Comparison of ENCODE assay signal across 23 cellular contexts in the genomic region with DNA sequence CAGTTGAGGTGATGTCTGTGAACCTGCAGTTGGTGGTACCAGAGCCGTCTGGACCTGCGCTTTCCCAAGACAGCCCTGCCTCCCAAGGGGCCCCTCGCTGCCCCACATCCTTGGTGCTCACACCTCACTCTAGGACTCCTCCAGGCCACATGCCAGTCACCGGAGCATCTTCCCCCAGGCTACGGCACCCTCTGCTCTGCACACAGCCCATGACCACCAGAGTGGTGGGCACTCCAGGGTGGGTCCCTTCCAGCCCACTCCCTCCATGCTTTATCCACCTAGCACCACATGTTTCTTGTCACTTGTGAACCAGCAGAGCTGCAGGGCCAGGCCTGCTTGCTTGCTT.
DNase-seq lines count a peak whose midpoint lies in the region; ATAC-seq, FAIRE-seq and TF ChIP-seq lines count a peak whose summit lies in the region.
"Had no signal": no experiment of that assay in that cellular context is flagged by ENCODE, and none has a peak within 500 bp of the region (broad histone marks: within the 10 kb centered on the region; RNA-seq: fewer than 3 reads in every experiment).

No MANE protein-coding gene starts in this region.

- H2BK15ac ChIP-seq in H9 (ENCODE audit: low read depth, low read length) (no peak overlapping the region), H1 (ENCODE audit: low read length) (no peak overlapping the region)

- TF ChIP-seq CTCF in activated CD8-positive, alpha-beta T cell treated with anti-CD3 and anti-CD28 coated beads for 36 hours (IDR thresholded peaks at IDR 0.05), result no peak
- TF ChIP-seq CTCF in H9 (conservative IDR thresholded peaks at IDR 0.05) (no peak), H1 (IDR thresholded peaks at IDR 0.05; ENCODE audit: control extremely low read depth in 1 of 3, insufficient read depth in 1 of 3, low read depth in 1 of 3, low read length in 3 of 3) (no peak), neural progenitor cell (IDR thresholded peaks at IDR 0.05) (no peak), Peyer's patch (IDR thresholded peaks at IDR 0.05) (no peak), GM13977 (IDR thresholded peaks at IDR 0.05; ENCODE audit: extremely low read depth, insufficient read depth, missing control alignments) (no peak)

- H3K4me1 Mint-ChIP-seq in activated CD8-positive, alpha-beta T cell treated with anti-CD3 and anti-CD28 coated beads, Interleukin-2, amount 10 ng/mL, durations not matched to agents 7 days and 5 days (ENCODE audit: low read depth), result no peaks in the 10 kb centered on the region
- no peaks in the 10 kb centered on the region for H3K4me1 Mint-ChIP-seq in activated CD8-positive, alpha-beta T cell treated with anti-CD3 and anti-CD28 coated beads for 36 hours (ENCODE audit: low read depth)
- H3K4me1 Mint-ChIP-seq in H9, result peaks cover 5 to 8% of the 10 kb centered on the region in 2 experiments; a peak in 3 of 4 replicates
- peaks cover 13% of the 10 kb centered on the region for H3K4me1 Mint-ChIP-seq in neural progenitor cell
- H3K4me1 Mint-ChIP-seq: B cell; CD4-positive, CD25-positive, alpha-beta regulatory T cell had no signal

- H3K9me3 ChIP-seq in H9 (ENCODE audit: control insufficient read depth, low read depth, low read length), result no peaks in the 10 kb centered on the region
- no peaks in the 10 kb centered on the region for H3K9me3 ChIP-seq in H1 (ENCODE audit: insufficient read depth in 2 of 2, low read depth in 1 of 2, low read length in 1 of 2)
- H3K9me3 ChIP-seq in neural progenitor cell (ENCODE audit: low read depth), result no peaks in the 10 kb centered on the region
- H3K9me3 ChIP-seq in Peyer's patch, result no peaks in the 10 kb centered on the region
- H3K9me3 ChIP-seq: HAP-1, SJSA1 had no signal

- H3T11ph ChIP-seq in H9 (ENCODE audit: low read length), result no peak overlapping the region

- no peak overlapping the region for H4K5ac ChIP-seq in H9 (ENCODE audit: insufficient read length, low read depth, low read length)
- H4K5ac ChIP-seq in H1 (ENCODE audit: insufficient read length, low read depth, low read length), result no peak overlapping the region

- no peaks in the 10 kb centered on the region for H3K9me3 Mint-ChIP-seq in activated CD8-positive, alpha-beta T cell treated with anti-CD3 and anti-CD28 coated beads, Interleukin-2, amount 10 ng/mL, durations not matched to agents 7 days and 5 days (ENCODE audit: insufficient read depth)
- no peaks in the 10 kb centered on the region for H3K9me3 Mint-ChIP-seq in activated CD8-positive, alpha-beta T cell treated with anti-CD3 and anti-CD28 coated beads for 36 hours
- H3K9me3 Mint-ChIP-seq in H9 (no peaks in the 10 kb centered on the region; a peak in 1 of 5 replicates), neural progenitor cell (no peaks in the 10 kb centered on the region)
- H3K9me3 Mint-ChIP-seq: CD4-positive, CD25-positive, alpha-beta regulatory T cell; IgD-negative memory B cell had no signal

- H3K18ac ChIP-seq in H9 (ENCODE audit: insufficient read length, low read depth, low read length) (no peak overlapping the region), H1 (ENCODE audit: extremely low read depth, low read length) (no peak overlapping the region)

- no peak overlapping the region for H3K4me3 Mint-ChIP-seq in activated CD8-positive, alpha-beta T cell treated with anti-CD3 and anti-CD28 coated beads, Interleukin-2, amount 10 ng/mL, durations not matched to agents 7 days and 5 days
- no peak overlapping the region for H3K4me3 Mint-ChIP-seq in activated CD8-positive, alpha-beta T cell treated with anti-CD3 and anti-CD28 coated beads for 36 hours
- H3K4me3 Mint-ChIP-seq in H9 (no peak overlapping the region), neural progenitor cell (no peak overlapping the region)
- H3K4me3 Mint-ChIP-seq: B cell; CD4-positive, CD25-positive, alpha-beta regulatory T cell; IgD-negative memory B cell had no signal

- peak overlapping the region; percentile 6 for H3K27ac Mint-ChIP-seq in activated CD8-positive, alpha-beta T cell treated with anti-CD3 and anti-CD28 coated beads, Interleukin-2, amount 10 ng/mL, durations not matched to agents 7 days and 5 days
- no peak overlapping the region for H3K27ac Mint-ChIP-seq in activated CD8-positive, alpha-beta T cell treated with anti-CD3 and anti-CD28 coated beads for 36 hours
- peak overlapping the region; percentile 8 to 67 (median 55); a peak in 4 of 7 replicates for H3K27ac Mint-ChIP-seq in H9
- H3K27ac Mint-ChIP-seq in neural progenitor cell, result peak overlapping the region; percentile 74
- H3K27ac Mint-ChIP-seq: B cell; CD4-positive, CD25-positive, alpha-beta regulatory T cell; IgD-negative memory B cell had no signal

- H3K4ac ChIP-seq in H9 (ENCODE audit: low read depth, low read length), result no peak overlapping the region
- H3K4ac ChIP-seq in H1 (replicated peaks; ENCODE audit: insufficient read length, low read depth, low read length), result no peak overlapping the region

- no peaks in the 10 kb centered on the region for H3K79me1 ChIP-seq in H9 (ENCODE audit: insufficient read depth, low read depth, low read length, poor library complexity, severe bottlenecking)
- H3K79me1 ChIP-seq in H1 (ENCODE audit: low read depth, low read length), result peaks cover 2% of the 10 kb centered on the region; the same call in 1 of the 2 replicates

- no CpG with 5 or more reads among the region's 5 CpGs for WGBS in H9 (ENCODE audit: extremely low coverage, insufficient read length, low lambda C conversion rate)
- 100% methylated on average over 5 of the region's 5 CpGs; no CpG with 5 or more reads in 1 of the 2 experiments for WGBS in H1 (ENCODE audit: extremely low coverage in 1 of 2, insufficient coverage in 1 of 2, insufficient read length in 1 of 2, insufficient replicate concordance in 2 of 2, low coverage in 1 of 2, low lambda C conversion rate in 2 of 2, missing lambda C conversion rate in 1 of 2), 2 experiments

- no peak for TF ChIP-seq RAD21 in H1 (IDR thresholded peaks at IDR 0.05 in 1 of 2, conservative IDR thresholded peaks at IDR 0.05 in 1 of 2; ENCODE audit: low read depth in 2 of 2, low read length in 2 of 2)

- no peak for DNase-seq in activated CD8-positive, alpha-beta T cell treated with anti-CD3 and anti-CD28 coated beads, Interleukin-2, amount 10 ng/mL, durations not matched to agents 7 days and 5 days
- DNase-seq in activated CD8-positive, alpha-beta T cell treated with anti-CD3 and anti-CD28 coated beads for 36 hours, result no peak
- no peak for DNase-seq in H9
- DNase-seq in H1 (ENCODE audit: low read depth in 1 of 2, low spot score in 2 of 2), result no peak
- DNase-seq in neural progenitor cell (ENCODE audit: low spot score), result no peak
- no peak for DNase-seq in Peyer's patch
- no peak for DNase-seq in GM13977 (ENCODE audit: low spot score)
- DNase-seq: CD4-positive, CD25-positive, alpha-beta regulatory T cell; EL; Karpas-422; NCI-H1417 treated with DMSO at 0.1 percent for 48 hours; NCI-H1930; NCI-H226; NCI-H524; PC-9 had no signal

- H4K20me1 ChIP-seq in H9 (ENCODE audit: control insufficient read depth, insufficient read depth, insufficient read length) (no peaks in the 10 kb centered on the region), H1 (replicated peaks in 1 of 2; ENCODE audit: control insufficient read depth in 1 of 2, insufficient read depth in 2 of 2, low read length in 2 of 2) (peaks cover 3% of the 10 kb centered on the region in 2 experiments), neural progenitor cell (ENCODE audit: low read depth) (peaks cover 5% of the 10 kb centered on the region)

- no peak overlapping the region for H2BK12ac ChIP-seq in H9 (ENCODE audit: insufficient read length, low read depth, low read length)
- no peak overlapping the region for H2BK12ac ChIP-seq in H1 (ENCODE audit: low read depth, low read length)

- H3K36me3 ChIP-seq in H1 (ENCODE audit: control insufficient read depth in 2 of 4, insufficient read depth in 4 of 4, low read length in 3 of 4) (peaks cover 2 to 13% (median 11%) of the 10 kb centered on the region in 4 experiments; a peak in 6 of 8 replicates), neural progenitor cell (no peaks in the 10 kb centered on the region), Peyer's patch (peaks cover 0 to 56% (median 0%) of the 10 kb centered on the region in 3 donors)

- no peak overlapping the region for H4K8ac ChIP-seq in H9 (replicated peaks; ENCODE audit: insufficient read length, low read depth, low read length)
- no peak overlapping the region for H4K8ac ChIP-seq in H1 (ENCODE audit: extremely low read depth, insufficient read depth, low read length)

- peaks cover 6% of the 10 kb centered on the region for H3F3A ChIP-seq in neural progenitor cell (ENCODE audit: low read depth)

- H2BK20ac ChIP-seq in H9 (ENCODE audit: low read depth, low read length, poor library complexity, severe bottlenecking), result no peak overlapping the region
- no peak overlapping the region for H2BK20ac ChIP-seq in H1 (ENCODE audit: low read length)

- H3K79me2 ChIP-seq in H9 (ENCODE audit: insufficient read depth, low read length) (no peaks in the 10 kb centered on the region), H1 (ENCODE audit: control insufficient read depth in 1 of 2, insufficient read depth in 2 of 2, low read length in 2 of 2) (no peaks in the 10 kb centered on the region), neural progenitor cell (ENCODE audit: low read depth) (no peaks in the 10 kb centered on the region)

- no peak for TF ChIP-seq EP300 in H1 (IDR thresholded peaks at IDR 0.05; ENCODE audit: borderline replicate concordance in 1 of 2, low read depth in 2 of 2, low read length in 2 of 2)

- intact Hi-C loops in activated CD8-positive, alpha-beta T cell treated with anti-CD3 and anti-CD28 coated beads for 36 hours (cut with micrococcal nuclease), result no loop called here

- ATAC-seq in activated CD8-positive, alpha-beta T cell treated with anti-CD3 and anti-CD28 coated beads, Interleukin-2, amount 10 ng/mL, durations not matched to agents 7 days and 5 days, result no peak
- no peak for ATAC-seq in activated CD8-positive, alpha-beta T cell treated with anti-CD3 and anti-CD28 coated beads for 36 hours
- no peak for ATAC-seq in GM19455 (IDR thresholded peaks at IDR 0.05; ENCODE audit: unreplicated experiment)

- H2BK5ac ChIP-seq in H9 (ENCODE audit: insufficient read length, low read length) (no peak overlapping the region), H1 (ENCODE audit: low read depth, low read length) (peak overlapping the region; percentile 18; the same call in 1 of the 2 replicates)

- no peak overlapping the region for H3K4me2 ChIP-seq in H9 (ENCODE audit: insufficient read depth, insufficient read length, low read length)
- H3K4me2 ChIP-seq in H1 (ENCODE audit: insufficient read depth in 1 of 2, low read depth in 2 of 2, low read length in 2 of 2), result no peak overlapping the region
- no peak overlapping the region for H3K4me2 ChIP-seq in neural progenitor cell
- H3K4me2 ChIP-seq: PC-9 had no signal

- H3K23ac ChIP-seq in H9 (ENCODE audit: insufficient read length, low read depth, low read length) (no peak overlapping the region), H1 (ENCODE audit: insufficient read length) (no peak overlapping the region)

- H3K4me3 ChIP-seq in H1 (ENCODE audit: extremely low read depth in 1 of 4, insufficient read depth in 2 of 4, low read depth in 3 of 4, low read length in 4 of 4) (no peak overlapping the region), neural progenitor cell (no peak overlapping the region), Peyer's patch (no peak overlapping the region)
- H3K4me3 ChIP-seq: HAP-1, PC-9, SJSA1 had no signal

- no peak overlapping the region for H3K27ac ChIP-seq in H9 (ENCODE audit: insufficient read length, low read depth, low read length)
- H3K27ac ChIP-seq in H1 (ENCODE audit: low read depth, low read length), result no peak overlapping the region
- H3K27ac ChIP-seq in neural progenitor cell, result peak overlapping the region; percentile 13
- H3K27ac ChIP-seq in Peyer's patch, result no peak overlapping the region
- H3K27ac ChIP-seq: 22Rv1, PC-9, SJSA1 had no signal

- FAIRE-seq in H1 (lab: Jason Lieb, UNC), result no peak
- FAIRE-seq: GM12891, HTR-8/SVneo had no signal

- H3K14ac ChIP-seq in H9 (ENCODE audit: insufficient read depth, low read length), result no peak overlapping the region
- no peak overlapping the region for H3K14ac ChIP-seq in H1 (ENCODE audit: insufficient read length)

- CTCF ChIA-PET in activated CD8-positive, alpha-beta T cell treated with anti-CD3 and anti-CD28 coated beads, Interleukin-2, amount 10 ng/mL, durations not matched to agents 7 days and 5 days (lab: Charles Lee), result no interaction called here
- CTCF ChIA-PET in activated CD8-positive, alpha-beta T cell treated with anti-CD3 and anti-CD28 coated beads for 36 hours (lab: Charles Lee), result no interaction called here
- CTCF ChIA-PET in H1 (lab: Charles Lee; ENCODE audit: partially characterized antibody), result interaction anchor here (0.6 to 1.1 kb wide), 6 partner anchors 9 to 672 kb away, joined by 3 to 6 read pairs (median 4); no protein-coding TSS in a partner anchor

- in situ Hi-C loops in GM13977 (cut with MboI; ENCODE audit: low pct_unique_long_range_greater_than_20kb, low sequenced_read_pairs, unreplicated experiment), result no loop called here

- H3K4me1 ChIP-seq in H9 (ENCODE audit: insufficient read depth, low read length), result no peaks in the 10 kb centered on the region
- no peaks in the 10 kb centered on the region; a peak in 1 of 7 replicates for H3K4me1 ChIP-seq in H1 (replicated peaks in 1 of 4; ENCODE audit: control insufficient read depth in 3 of 4, insufficient read depth in 4 of 4, low read length in 3 of 4)
- peaks cover 4% of the 10 kb centered on the region for H3K4me1 ChIP-seq in neural progenitor cell
- H3K4me1 ChIP-seq in Peyer's patch, result peaks cover 0 to 3% (median 0%) of the 10 kb centered on the region in 4 donors
- H3K4me1 ChIP-seq: SJSA1 had no signal

- H2AK5ac ChIP-seq in H9 (ENCODE audit: insufficient read length, low read length) (no peak overlapping the region), H1 (ENCODE audit: low read depth, low read length) (no peak overlapping the region)

- POLR2A ChIA-PET in activated CD8-positive, alpha-beta T cell treated with anti-CD3 and anti-CD28 coated beads, Interleukin-2, amount 10 ng/mL, durations not matched to agents 7 days and 5 days (lab: Charles Lee), result interaction anchor here (0.6 kb wide), 1 partner anchor 38 kb away, joined by 3 read pairs; no protein-coding TSS in a partner anchor
- POLR2A ChIA-PET in activated CD8-positive, alpha-beta T cell treated with anti-CD3 and anti-CD28 coated beads for 36 hours (lab: Charles Lee), result no interaction called here
- POLR2A ChIA-PET in H1 (lab: Charles Lee; ENCODE audit: partially characterized antibody), result interaction anchor here (0.7 kb wide), 1 partner anchor 35 kb away, joined by 3 read pairs; no protein-coding TSS in a partner anchor

- no peak overlapping the region for H3K56ac ChIP-seq in H9 (ENCODE audit: insufficient read length, low read depth, low read length)
- H3K56ac ChIP-seq in H1 (replicated peaks; ENCODE audit: insufficient read length, low read depth, low read length), result no peak overlapping the region

- TF ChIP-seq POLR2A in H1 (IDR thresholded peaks at IDR 0.05; ENCODE audit: control extremely low read depth in 1 of 2, low read depth in 2 of 2, low read length in 2 of 2), result no peak
- no peak for TF ChIP-seq POLR2A in Peyer's patch (IDR thresholded peaks at IDR 0.05)

- H3K27me3 ChIP-seq in H9 (ENCODE audit: insufficient read depth, low read length) (no peaks in the 10 kb centered on the region), H1 (replicated peaks in 1 of 4; ENCODE audit: control insufficient read depth in 3 of 4, extremely low read depth in 1 of 4, insufficient read depth in 3 of 4, low read length in 3 of 4) (no peaks in the 10 kb centered on the region), neural progenitor cell (no peaks in the 10 kb centered on the region), Peyer's patch (no peaks in the 10 kb centered on the region)
- H3K27me3 ChIP-seq: SJSA1 had no signal

- H3K9ac ChIP-seq in H9 (ENCODE audit: extremely low read depth, insufficient read length, low read length) (no peak overlapping the region), H1 (replicated peaks in 1 of 4; ENCODE audit: extremely low read depth in 1 of 4, low read depth in 3 of 4, low read length in 3 of 4) (no peak overlapping the region), neural progenitor cell (no peak overlapping the region)

- H4K91ac ChIP-seq in H9 (ENCODE audit: insufficient read length, low read depth, low read length) (no peak overlapping the region), H1 (replicated peaks; ENCODE audit: insufficient read length, low read length) (no peak overlapping the region)

- H2BK120ac ChIP-seq in H9 (ENCODE audit: low read depth, low read length, poor library complexity, severe bottlenecking), result no peak overlapping the region
- no peak overlapping the region for H2BK120ac ChIP-seq in H1 (replicated peaks; ENCODE audit: low read depth, low read length)

- no peaks in the 10 kb centered on the region for H3K27me3 Mint-ChIP-seq in activated CD8-positive, alpha-beta T cell treated with anti-CD3 and anti-CD28 coated beads, Interleukin-2, amount 10 ng/mL, durations not matched to agents 7 days and 5 days (ENCODE audit: low read depth)
- H3K27me3 Mint-ChIP-seq in activated CD8-positive, alpha-beta T cell treated with anti-CD3 and anti-CD28 coated beads for 36 hours, result no peaks in the 10 kb centered on the region
- no peaks in the 10 kb centered on the region; the same call in 1 of the 2 replicates for H3K27me3 Mint-ChIP-seq in H9 (ENCODE audit: low read depth)
- no peaks in the 10 kb centered on the region for H3K27me3 Mint-ChIP-seq in neural progenitor cell (ENCODE audit: insufficient read depth, low read depth)
- H3K27me3 Mint-ChIP-seq: B cell; CD4-positive, CD25-positive, alpha-beta regulatory T cell; IgD-negative memory B cell had no signal

- H3K36me3 Mint-ChIP-seq in activated CD8-positive, alpha-beta T cell treated with anti-CD3 and anti-CD28 coated beads, Interleukin-2, amount 10 ng/mL, durations not matched to agents 7 days and 5 days (ENCODE audit: low read depth), result peaks cover 9% of the 10 kb centered on the region
- peaks cover 6% of the 10 kb centered on the region for H3K36me3 Mint-ChIP-seq in activated CD8-positive, alpha-beta T cell treated with anti-CD3 and anti-CD28 coated beads for 36 hours (ENCODE audit: low read depth)
- peaks cover 21 to 63% (median 24%) of the 10 kb centered on the region in 3 experiments; a peak in 6 of 7 replicates for H3K36me3 Mint-ChIP-seq in H9 (ENCODE audit: insufficient read depth in 1 of 3, low read depth in 3 of 3)
- peaks cover 20% of the 10 kb centered on the region for H3K36me3 Mint-ChIP-seq in neural progenitor cell

- H3K23me2 ChIP-seq in H9 (ENCODE audit: insufficient read length, low read depth, low read length, poor library complexity, severe bottlenecking) (no peaks in the 10 kb centered on the region), H1 (ENCODE audit: low read depth, low read length) (no peaks in the 10 kb centered on the region; the same call in 1 of the 2 replicates)

- H2AFZ ChIP-seq in H9 (ENCODE audit: low read length) (no peak overlapping the region), H1 (ENCODE audit: low read length) (no peak overlapping the region), neural progenitor cell (replicated peaks) (no peak overlapping the region)
- H2AFZ ChIP-seq: PC-9 had no signal
